8 cellular contexts compared by ENCODE assay signal in genomic region chr20:9359561-9360308, GRCh38.
DNase-seq lines count a peak whose midpoint lies in the region; ATAC-seq and TF ChIP-seq lines count a peak whose summit lies in the region.

No MANE protein-coding gene starts in this region.

- H3K27ac ChIP-seq in OCI-LY3 (ENCODE audit: low read length): no peak overlapping the region

- no peak overlapping the region for H2AFZ ChIP-seq in OCI-LY3 (ENCODE audit: low read depth, low read length)

- H3K36me3 ChIP-seq in OCI-LY3 (replicated peaks; ENCODE audit: low read depth, low read length): no peaks in the 10 kb centered on the region

- H3K4me3 ChIP-seq in AG10803 (ENCODE audit: low read length): peak overlapping the region; percentile 9
- H3K4me3 ChIP-seq in OCI-LY3 (ENCODE audit: low read length): no peak overlapping the region
- H3K4me3 ChIP-seq in epithelial cell of esophagus (ENCODE audit: low read length): no peak overlapping the region

- DNase-seq in AG10803 (ENCODE audit: low read depth): peak; percentile 88
- DNase-seq in HEK293T (ENCODE audit: extremely low spot score): peak; percentile 34
- peak; percentile 68 for DNase-seq in epithelial cell of esophagus (ENCODE audit: low read depth)
- peak; percentile 36 for DNase-seq in nephron progenitor cell
- DNase-seq in GM19238 (ENCODE audit: insufficient read length, low spot score): no peak
- DNase-seq in stimulated activated naive CD8-positive, alpha-beta T cell treated with anti-CD3 and anti-CD28 coated beads, Interleukin-15, amount 100 ng/mL, for 72 hours: no peak

- POLR2A ChIA-PET in HEK293T (lab: Yijun Ruan, JAX): no interaction called here

- H3K4me3 Mint-ChIP-seq in nephron progenitor cell: no peak overlapping the region
- no peak overlapping the region for H3K4me3 Mint-ChIP-seq in stimulated activated naive CD8-positive, alpha-beta T cell treated with anti-CD3 and anti-CD28 coated beads, Interleukin-15, amount 100 ng/mL, for 72 hours

- no peak overlapping the region for H3K4me2 ChIP-seq in OCI-LY3 (ENCODE audit: low read length)

- no peak for ATAC-seq in HG02840 (IDR thresholded peaks at IDR 0.05; ENCODE audit: low FRiP score, unreplicated experiment)
- no peak for ATAC-seq in stimulated activated naive CD8-positive, alpha-beta T cell treated with anti-CD3 and anti-CD28 coated beads, Interleukin-15, amount 100 ng/mL, for 72 hours

- H4K20me1 ChIP-seq in OCI-LY3 (ENCODE audit: insufficient read depth, low read length): no peaks in the 10 kb centered on the region

- H3K36me3 Mint-ChIP-seq in nephron progenitor cell (ENCODE audit: low read depth): peaks cover 50% of the 10 kb centered on the region

- no peaks in the 10 kb centered on the region for H3K9me3 ChIP-seq in OCI-LY3 (ENCODE audit: insufficient read depth, low read length)

- no peaks in the 10 kb centered on the region for H3K27me3 Mint-ChIP-seq in nephron progenitor cell (ENCODE audit: low read depth, poor library complexity)
- H3K27me3 Mint-ChIP-seq in stimulated activated naive CD8-positive, alpha-beta T cell treated with anti-CD3 and anti-CD28 coated beads, Interleukin-15, amount 100 ng/mL, for 72 hours: no peaks in the 10 kb centered on the region

- no peak overlapping the region for H3K9ac ChIP-seq in OCI-LY3 (ENCODE audit: low read length)

- H3K9me3 Mint-ChIP-seq in nephron progenitor cell: no peaks in the 10 kb centered on the region
- no peaks in the 10 kb centered on the region for H3K9me3 Mint-ChIP-seq in stimulated activated naive CD8-positive, alpha-beta T cell treated with anti-CD3 and anti-CD28 coated beads, Interleukin-15, amount 100 ng/mL, for 72 hours

- peak overlapping the region; percentile 99 for H3K27ac Mint-ChIP-seq in nephron progenitor cell
- H3K27ac Mint-ChIP-seq in stimulated activated naive CD8-positive, alpha-beta T cell treated with anti-CD3 and anti-CD28 coated beads, Interleukin-15, amount 100 ng/mL, for 72 hours: no peak overlapping the region

- no peaks in the 10 kb centered on the region; the same call in 1 of the 2 replicates for H3K27me3 ChIP-seq in OCI-LY3 (ENCODE audit: low read depth, low read length)

- no peaks in the 10 kb centered on the region for H3K4me1 ChIP-seq in OCI-LY3 (ENCODE audit: low read length)

- H3K79me2 ChIP-seq in OCI-LY3 (ENCODE audit: low read length): no peaks in the 10 kb centered on the region

- H3K4me1 Mint-ChIP-seq in nephron progenitor cell: peaks cover 60% of the 10 kb centered on the region
- no peaks in the 10 kb centered on the region for H3K4me1 Mint-ChIP-seq in stimulated activated naive CD8-positive, alpha-beta T cell treated with anti-CD3 and anti-CD28 coated beads, Interleukin-15, amount 100 ng/mL, for 72 hours

- CTCF ChIA-PET in HEK293T (lab: Yijun Ruan, JAX): interaction anchor here (0.6 to 0.7 kb wide), 2 partner anchors 395 to 506 kb away, joined by 3 read pairs; no protein-coding TSS in a partner anchor

- TF ChIP-seq CTCF in AG10803 (conservative IDR thresholded peaks at IDR 0.05; ENCODE audit: low read length): peak; percentile 62
- TF ChIP-seq CTCF in OCI-LY3 (IDR thresholded peaks at IDR 0.05; ENCODE audit: low read depth, low read length): peak; percentile 37
- peak; percentile 56 for TF ChIP-seq CTCF in epithelial cell of esophagus (IDR thresholded peaks at IDR 0.05; ENCODE audit: insufficient read depth, low read depth, low read length, missing control alignments)
- TF ChIP-seq CTCF in nephron progenitor cell (IDR thresholded peaks at IDR 0.05): peak; percentile 38

TF ChIP-seq in HEK293T, 16 proteins besides CTCF, POLR2A, EP300 and RAD21:
- TF ChIP-seq FOXM1 (IDR thresholded peaks at IDR 0.05; ENCODE audit: borderline replicate concordance) (no peak), BHLHE40 (IDR thresholded peaks at IDR 0.05; ENCODE audit: borderline replicate concordance) (no peak), ARNT (IDR thresholded peaks at IDR 0.05) (no peak), ZNF384 (IDR thresholded peaks at IDR 0.05) (no peak), ELF4 (IDR thresholded peaks at IDR 0.05) (no peak), SUZ12 (IDR thresholded peaks at IDR 0.05) (no peak), FOXK2 (IDR thresholded peaks at IDR 0.05) (no peak), LEF1 (IDR thresholded peaks at IDR 0.05; ENCODE audit: borderline replicate concordance) (no peak), SP1 (IDR thresholded peaks at IDR 0.05) (no peak), PKNOX1 (IDR thresholded peaks at IDR 0.05) (no peak), NFRKB (IDR thresholded peaks at IDR 0.05) (no peak), L3MBTL2 (conservative IDR thresholded peaks at IDR 0.05) (no peak), FOXA1 (IDR thresholded peaks at IDR 0.05) (no peak)

Comparison
In these comparisons a context has a peak if more than half of its experiments do, and no peak if none do; other contexts are left out.
1. DNase-seq: peak in AG10803 (single experiment), HEK293T (single experiment), epithelial cell of esophagus (single experiment) and nephron progenitor cell (single experiment); none in GM19238 (single experiment) and stimulated activated naive CD8-positive, alpha-beta T cell treated with anti-CD3 and anti-CD28 coated beads, Interleukin-15, amount 100 ng/mL, for 72 hours (0 of 2).
2. Peak in every context shown above with its lines, with median percentiles within 50 percentile points of each other: CTCF ChIP-seq.